Comparison of ENCODE assay signal across 1 cellular context in genomic region chr2:112108238-112108832, GRCh38.
TF ChIP-seq lines count a peak whose summit lies in the region.

No MANE protein-coding gene starts in this region.

TF ChIP-seq in K562, 482 proteins besides CTCF, POLR2A, EP300 and RAD21 (continued from another document and continues in another):
- TF ChIP-seq NR0B1 (IDR thresholded peaks at IDR 0.05; ENCODE audit: partially characterized antibody): no peak
- no peak for TF ChIP-seq TCF15 (CRISPR knock-in tag; IDR thresholded peaks at IDR 0.05)
- no peak for TF ChIP-seq ZNF133 (CRISPR knock-in tag; IDR thresholded peaks at IDR 0.05)
- TF ChIP-seq LARP7 (IDR thresholded peaks at IDR 0.05): no peak
- TF ChIP-seq GATAD2A (IDR thresholded peaks at IDR 0.05): no peak
- no peak for TF ChIP-seq KLF16 (IDR thresholded peaks at IDR 0.05)
- TF ChIP-seq ZNF121 (CRISPR knock-in tag; conservative IDR thresholded peaks at IDR 0.05): no peak
- TF ChIP-seq RCOR1 (IDR thresholded peaks at IDR 0.05; ENCODE audit: borderline replicate concordance in 1 of 2, low read depth in 2 of 2, low read length in 2 of 2): peak in 1 of 2 experiments; percentile 46; a peak in 1 of 4 replicates
- 0 out of 2 replicates have a peak, but pooled peaks have one; percentile 8 for TF ChIP-seq ZBTB33 (CRISPR knock-in tag; IDR thresholded peaks at IDR 0.05)
- TF ChIP-seq MGA (IDR thresholded peaks at IDR 0.05): peak; percentile 16; the same call in 1 of the 2 replicates
- no peak for TF ChIP-seq HCFC1 (IDR thresholded peaks at IDR 0.05; ENCODE audit: low read depth, low read length)
- peak in 1 of 2 experiments; percentile 18; a peak in 1 of 3 replicates for TF ChIP-seq CBX3 (IDR thresholded peaks at IDR 0.05; ENCODE audit: borderline replicate concordance in 1 of 2, low read length in 2 of 2)
- peak; percentile 80 for TF ChIP-seq LCOR (CRISPR knock-in tag; IDR thresholded peaks at IDR 0.05)
- peak; percentile 72; the same call in 1 of the 2 replicates for TF ChIP-seq ZBTB1 (CRISPR knock-in tag; IDR thresholded peaks at IDR 0.05; ENCODE audit: borderline replicate concordance, low read depth)
- 0 out of 2 replicates have a peak, but pooled peaks have one; percentile 35 for TF ChIP-seq HEY1 (CRISPR knock-in tag; IDR thresholded peaks at IDR 0.05; ENCODE audit: borderline replicate concordance)
- no peak for TF ChIP-seq RBM25 (IDR thresholded peaks at IDR 0.05; ENCODE audit: low read depth, low read length, severe bottlenecking)
- no peak for TF ChIP-seq ZNF780A (CRISPR knock-in tag; IDR thresholded peaks at IDR 0.05)
- no peak for TF ChIP-seq ZZZ3 (IDR thresholded peaks at IDR 0.05)
- no peak for TF ChIP-seq ZNF347 (CRISPR knock-in tag; IDR thresholded peaks at IDR 0.05; ENCODE audit: low read depth)
- no peak for TF ChIP-seq GABPB2 (CRISPR knock-in tag; conservative IDR thresholded peaks at IDR 0.05)
- no peak for TF ChIP-seq CREBBP (IDR thresholded peaks at IDR 0.05; ENCODE audit: low read depth, low read length)
- TF ChIP-seq KDM2B (CRISPR knock-in tag; IDR thresholded peaks at IDR 0.05): no peak
- no peak for TF ChIP-seq SREBF2 (CRISPR knock-in tag; IDR thresholded peaks at IDR 0.05)
- TF ChIP-seq ZNF24 (IDR thresholded peaks at IDR 0.05): no peak
- no peak for TF ChIP-seq SMARCA5 (IDR thresholded peaks at IDR 0.05)
- TF ChIP-seq YY1 (IDR thresholded peaks at IDR 0.05; ENCODE audit: borderline replicate concordance in 1 of 3, control insufficient read depth in 1 of 3, extremely low read depth in 1 of 3, insufficient read depth in 3 of 3, insufficient read length in 1 of 3, insufficient replicate concordance in 2 of 3, low read depth in 1 of 3, low read length in 2 of 3): no peak
- TF ChIP-seq NFRKB (IDR thresholded peaks at IDR 0.05; ENCODE audit: low read depth): no peak
- no peak for TF ChIP-seq SMAD1 (IDR thresholded peaks at IDR 0.05; ENCODE audit: low read depth, low read length, partially characterized antibody)
- no peak for TF ChIP-seq ZNF444 (CRISPR knock-in tag; IDR thresholded peaks at IDR 0.05)
- TF ChIP-seq PKNOX1 (IDR thresholded peaks at IDR 0.05): no peak
- TF ChIP-seq XRCC3 (IDR thresholded peaks at IDR 0.05): no peak
- TF ChIP-seq ZNF23 (CRISPR knock-in tag; IDR thresholded peaks at IDR 0.05): no peak
- TF ChIP-seq XRCC4 (IDR thresholded peaks at IDR 0.05; ENCODE audit: extremely low read depth, insufficient read depth, insufficient read length): no peak
- TF ChIP-seq KDM5B (IDR thresholded peaks at IDR 0.05; ENCODE audit: insufficient replicate concordance, low read depth, low read length): no peak
- TF ChIP-seq MTA2 (IDR thresholded peaks at IDR 0.05; ENCODE audit: low read depth): peak; percentile 64
- TF ChIP-seq E2F6 (IDR thresholded peaks at IDR 0.05; ENCODE audit: borderline replicate concordance in 1 of 2, extremely low read depth in 1 of 2, insufficient read depth in 1 of 2, insufficient read length in 1 of 2, low read depth in 1 of 2, low read length in 1 of 2, poor library complexity in 1 of 2, severe bottlenecking in 1 of 2): no peak
- no peak for TF ChIP-seq BDP1 (IDR thresholded peaks at IDR 0.05; ENCODE audit: insufficient read depth, insufficient read length)
- TF ChIP-seq OTX1 (CRISPR knock-in tag; IDR thresholded peaks at IDR 0.05): no peak
- TF ChIP-seq TOE1 (IDR thresholded peaks at IDR 0.05; ENCODE audit: borderline replicate concordance): no peak
- TF ChIP-seq TOE1 (CRISPR knock-in tag; IDR thresholded peaks at IDR 0.05; ENCODE audit: borderline replicate concordance, low read depth): no peak
- peak; percentile 60 for TF ChIP-seq MEIS2 (IDR thresholded peaks at IDR 0.05; ENCODE audit: partially characterized antibody)
- no peak for TF ChIP-seq SRSF9 (IDR thresholded peaks at IDR 0.05; ENCODE audit: borderline replicate concordance, low read depth, low read length)
- TF ChIP-seq HNRNPL (IDR thresholded peaks at IDR 0.05; ENCODE audit: low read depth, low read length): no peak
- no peak for TF ChIP-seq HNRNPLL (IDR thresholded peaks at IDR 0.05; ENCODE audit: low read depth, low read length, poor library complexity, severe bottlenecking)
- no peak for TF ChIP-seq E2F3 (CRISPR knock-in tag; IDR thresholded peaks at IDR 0.05)
- no peak for TF ChIP-seq RUNX1 (IDR thresholded peaks at IDR 0.05; ENCODE audit: low read depth)
- TF ChIP-seq ZNF239 (CRISPR knock-in tag; IDR thresholded peaks at IDR 0.05): no peak
- peak; percentile 41; the same call in 1 of the 2 replicates for TF ChIP-seq ZNF766 (CRISPR knock-in tag; conservative IDR thresholded peaks at IDR 0.05)
- TF ChIP-seq SPI1 (IDR thresholded peaks at IDR 0.05; ENCODE audit: borderline replicate concordance, low read depth, low read length): no peak
- TF ChIP-seq RFX7 (CRISPR knock-in tag; IDR thresholded peaks at IDR 0.05): no peak
- no peak for TF ChIP-seq TCF7 (IDR thresholded peaks at IDR 0.05; ENCODE audit: borderline replicate concordance)
- no peak for TF ChIP-seq KLF10 (CRISPR knock-in tag; IDR thresholded peaks at IDR 0.05)
- TF ChIP-seq CCNT2 (IDR thresholded peaks at IDR 0.05; ENCODE audit: borderline replicate concordance, extremely low read depth, insufficient read length, low read depth, low read length): no peak
- no peak for TF ChIP-seq THAP7 (CRISPR knock-in tag; IDR thresholded peaks at IDR 0.05)
